Comparison of ENCODE assay signal across 22 cellular contexts in genomic region chr20:10303852-10304251, GRCh38.
DNase-seq lines count a peak whose midpoint lies in the region; ATAC-seq, FAIRE-seq and TF ChIP-seq lines count a peak whose summit lies in the region.
"Had no signal": no experiment of that assay in that cellular context is flagged by ENCODE, and none has a peak within 500 bp of the region (broad histone marks: within the 10 kb centered on the region; RNA-seq: fewer than 3 reads in every experiment).

No MANE protein-coding gene starts in this region.

- POLR2A ChIA-PET in A549 (lab: Yijun Ruan, JAX): interaction anchor here (0.7 to 1.6 kb wide), 2 partner anchors 49 to 131 kb away, joined by 3 to 7 read pairs; partner anchors contain the start of genes MKKS and SLX4IP
- POLR2A ChIA-PET in IMR-90 (lab: Charles Lee; ENCODE audit: unreplicated experiment): no interaction called here
- POLR2A ChIA-PET in RWPE1 (lab: Yijun Ruan, JAX; ENCODE audit: low non-redundant PET): no interaction called here

- no peak overlapping the region for H3K4me3 Mint-ChIP-seq in astrocyte (ENCODE audit: unreplicated experiment)
- H3K4me3 Mint-ChIP-seq: B cell; CD4-positive, alpha-beta T cell; CD8-positive, alpha-beta T cell had no signal

- H3K27me3 ChIP-seq in IMR-90 (ENCODE audit: control insufficient read depth, insufficient read depth, low read length) (no peaks in the 10 kb centered on the region; the same call in 1 of the 2 replicates), astrocyte (ENCODE audit: insufficient read depth, low read length) (peaks cover 6% of the 10 kb centered on the region), vagina (no peaks in the 10 kb centered on the region)
- H3K27me3 ChIP-seq: BLaER1 treated with 17β-estradiol and CSF1 and Interleukin-3, amounts not matched to agents 10 nM and 100 nM had no signal

- no peak overlapping the region for H3K27ac Mint-ChIP-seq in astrocyte (ENCODE audit: unreplicated experiment)
- H3K27ac Mint-ChIP-seq: B cell; CD4-positive, alpha-beta T cell; CD8-positive, alpha-beta T cell had no signal

- FAIRE-seq in A549 (lab: Jason Lieb, UNC): peak; percentile 13
- peak; percentile 5 for FAIRE-seq in astrocyte (lab: Jason Lieb, UNC)
- FAIRE-seq: A204.1, D721Med, G401.6, GM12891, GM19239 had no signal

- H2AFZ ChIP-seq in IMR-90 (replicated peaks; ENCODE audit: low read length, poor library complexity) (no peak overlapping the region), astrocyte (ENCODE audit: low read depth, low read length) (no peak overlapping the region)

- no peak for TF ChIP-seq RAD21 in A549 (conservative IDR thresholded peaks at IDR 0.05 in 1 of 2, IDR thresholded peaks at IDR 0.05 in 1 of 2)
- no peak for TF ChIP-seq RAD21 in IMR-90 (IDR thresholded peaks at IDR 0.05; ENCODE audit: low read length)

- no peaks in the 10 kb centered on the region for H3K9me3 Mint-ChIP-seq in astrocyte (ENCODE audit: unreplicated experiment)
- H3K9me3 Mint-ChIP-seq: CD4-positive, alpha-beta T cell; CD8-positive, alpha-beta T cell had no signal

- H2BK120ac ChIP-seq in IMR-90 (ENCODE audit: low read depth, low read length): no peak overlapping the region; the same call in 1 of the 2 replicates

- H2BK15ac ChIP-seq in IMR-90 (ENCODE audit: low read depth, low read length): no peak overlapping the region

- H3K27me3 Mint-ChIP-seq in astrocyte (ENCODE audit: low read depth, unreplicated experiment): no peaks in the 10 kb centered on the region

- TF ChIP-seq CTCF in A549 (IDR thresholded peaks at IDR 0.05) (no peak), IMR-90 (conservative IDR thresholded peaks at IDR 0.05; ENCODE audit: low read depth, low read length) (no peak), astrocyte (IDR thresholded peaks at IDR 0.05; ENCODE audit: insufficient read depth, low read depth, low read length) (no peak), RWPE1 (conservative IDR thresholded peaks at IDR 0.05; ENCODE audit: low read depth) (no peak), vagina (IDR thresholded peaks at IDR 0.05) (no peak)

- no TSS peak for BruUV-seq in IMR-90 (replicated peaks; lab: Mats Ljungman, UMichigan)

- WGBS in A549 (ENCODE audit: missing lambda C conversion rate): 39% methylated on average over 3 of the region's 3 CpGs
- no CpG with 5 or more reads among the region's 3 CpGs for WGBS in IMR-90 (ENCODE audit: extremely low coverage in 2 of 2, insufficient read length in 1 of 2), 2 experiments

- CTCF ChIA-PET in A549 (lab: Yijun Ruan, JAX): interaction anchor here (0.9 kb wide), 1 partner anchor 123 kb away, joined by 3 read pairs; no protein-coding TSS in a partner anchor
- CTCF ChIA-PET in IMR-90 (lab: Yijun Ruan, JAX): no interaction called here
- CTCF ChIA-PET in RWPE1 (lab: Yijun Ruan, JAX): no interaction called here

- no peak overlapping the region for H3K56ac ChIP-seq in IMR-90 (ENCODE audit: extremely low read depth, insufficient read depth, low read length)

- H3K18ac ChIP-seq in IMR-90 (ENCODE audit: low read depth, low read length): no peak overlapping the region

- H4K20me1 ChIP-seq in IMR-90 (ENCODE audit: insufficient read depth, low read length) (no peaks in the 10 kb centered on the region), astrocyte (ENCODE audit: insufficient read depth, low read length) (no peaks in the 10 kb centered on the region)
- H4K20me1 ChIP-seq: BLaER1 treated with 17β-estradiol and CSF1 and Interleukin-3, amounts not matched to agents 10 nM and 100 nM had no signal

- H3K4me1 ChIP-seq in A549 (peaks cover 64% of the 10 kb centered on the region), IMR-90 (ENCODE audit: control insufficient read depth, insufficient read depth, low read length) (peaks cover 19% of the 10 kb centered on the region), astrocyte (ENCODE audit: insufficient read depth, low read length) (peaks cover 29% of the 10 kb centered on the region), vagina (no peaks in the 10 kb centered on the region)
- H3K4me1 ChIP-seq: Caco-2 had no signal

- H3K4me3 ChIP-seq in A549: no peak overlapping the region
- H3K4me3 ChIP-seq in IMR-90 (ENCODE audit: insufficient read depth, low read depth, low read length): no peak overlapping the region
- H3K4me3 ChIP-seq in astrocyte (ENCODE audit: insufficient read depth, low read depth, low read length): no peak overlapping the region
- H3K4me3 ChIP-seq in vagina: no peak overlapping the region
- H3K4me3 ChIP-seq: BLaER1 treated with 17β-estradiol and CSF1 and Interleukin-3, amounts not matched to agents 10 nM and 100 nM had no signal

- dilution Hi-C loops in IMR-90 (cut with HindIII; ENCODE audit: low sequenced_read_pairs, unreplicated experiment): no loop called here

- TF ChIP-seq POLR2A in A549 (IDR thresholded peaks at IDR 0.05; ENCODE audit: low read length) (no peak), IMR-90 (IDR thresholded peaks at IDR 0.05; ENCODE audit: low read depth, low read length) (no peak), vagina (IDR thresholded peaks at IDR 0.05) (no peak)

- peaks cover 10% of the 10 kb centered on the region for H3K9me1 ChIP-seq in IMR-90 (ENCODE audit: insufficient read depth, low read length)

- H3K9ac ChIP-seq in IMR-90 (ENCODE audit: low read depth, low read length) (no peak overlapping the region), astrocyte (ENCODE audit: low read length) (no peak overlapping the region)
- H3K9ac ChIP-seq: BLaER1 treated with 17β-estradiol and CSF1 and Interleukin-3, amounts not matched to agents 10 nM and 100 nM had no signal

- no peaks in the 10 kb centered on the region for H3K79me1 ChIP-seq in IMR-90 (ENCODE audit: low read depth in 1 of 2, low read length in 2 of 2)

- H2BK20ac ChIP-seq in IMR-90 (ENCODE audit: low read depth, low read length): 0 out of 2 replicates have a peak overlapping the region, but pooled peaks have one; percentile 51

- H3K9me3 ChIP-seq in A549 (no peaks in the 10 kb centered on the region), IMR-90 (ENCODE audit: control insufficient read depth, insufficient read depth, low read length) (no peaks in the 10 kb centered on the region), astrocyte (ENCODE audit: insufficient read depth, low read depth, low read length) (no peaks in the 10 kb centered on the region), vagina (no peaks in the 10 kb centered on the region)
- H3K9me3 ChIP-seq: Caco-2 had no signal

- intact Hi-C loops in IMR-90 (cut with micrococcal nuclease) (no loop called here), vagina (cut with DNase I) (no loop called here)

- H3K36me3 Mint-ChIP-seq in astrocyte (ENCODE audit: low read depth, unreplicated experiment): peaks cover 4% of the 10 kb centered on the region
- H3K36me3 Mint-ChIP-seq: CD8-positive, alpha-beta T cell had no signal

- H3K4me2 ChIP-seq in A549 (peak overlapping the region; percentile 56), IMR-90 (ENCODE audit: low read depth, low read length) (no peak overlapping the region), astrocyte (ENCODE audit: low read length) (no peak overlapping the region)
- H3K4me2 ChIP-seq: BLaER1 treated with 17β-estradiol and CSF1 and Interleukin-3, amounts not matched to agents 10 nM and 100 nM had no signal

- H4K91ac ChIP-seq in IMR-90 (ENCODE audit: insufficient read depth, low read depth, low read length): no peak overlapping the region

- H3K23ac ChIP-seq in IMR-90 (ENCODE audit: low read depth, low read length): no peak overlapping the region

- H3K4ac ChIP-seq in IMR-90 (ENCODE audit: low read depth, low read length): no peak overlapping the region

- H3K4me1 Mint-ChIP-seq in astrocyte (ENCODE audit: low read depth, unreplicated experiment): peaks cover 19% of the 10 kb centered on the region
- H3K4me1 Mint-ChIP-seq: B cell had no signal

- ATAC-seq in A549 (no peak; a peak in 1 of 6 replicates), IMR-90 (ENCODE audit: low read depth) (no peak)
- ATAC-seq: CD8-positive, alpha-beta T cell had no signal

- in situ Hi-C loops in IMR-90 (cut with MboI; ENCODE audit: low sequenced_read_pairs): no loop called here

- no peak overlapping the region for H2BK5ac ChIP-seq in IMR-90 (ENCODE audit: low read depth, low read length, poor library complexity, severe bottlenecking)

- no peak for TF ChIP-seq EP300 in A549 (IDR thresholded peaks at IDR 0.05)

- DNase-seq in A549 (ENCODE audit: low read depth in 1 of 2, low spot score in 1 of 2) (no peak), IMR-90 (no peak), astrocyte (ENCODE audit: low read depth) (no peak), NCI-H146 (lab: John Stamatoyannopoulos, UW) (no peak), RWPE1 (ENCODE audit: low spot score) (no peak), vagina (ENCODE audit: extremely low spot score in 2 of 2) (no peak)
- DNase-seq: 8988T; AML-193; Caco-2; Calu3; CD4-positive, alpha-beta T cell; CD8-positive, alpha-beta T cell; DMS79 treated with DMSO at 0.1 percent for 48 hours; GF-D8 had no signal

- H4K5ac ChIP-seq in IMR-90 (ENCODE audit: low read depth, low read length): no peak overlapping the region; the same call in 1 of the 2 replicates

- H2AK5ac ChIP-seq in IMR-90 (ENCODE audit: low read depth, low read length): no peak overlapping the region

- 0 out of 2 replicates have a peak overlapping the region, but pooled peaks have one; percentile 31 for H3K14ac ChIP-seq in IMR-90 (replicated peaks; ENCODE audit: low read depth, low read length)

- no peak overlapping the region for H4K8ac ChIP-seq in IMR-90 (ENCODE audit: low read depth in 2 of 2, low read length in 2 of 2)

- H2AK9ac ChIP-seq in IMR-90 (replicated peaks; ENCODE audit: low read depth, low read length, poor library complexity): no peak overlapping the region

- no peaks in the 10 kb centered on the region for H3K79me2 ChIP-seq in astrocyte (ENCODE audit: insufficient read depth, low read length)

- H3K36me3 ChIP-seq in IMR-90 (ENCODE audit: control insufficient read depth, insufficient read depth, low read length): peaks cover 3% of the 10 kb centered on the region
- H3K36me3 ChIP-seq in astrocyte (ENCODE audit: insufficient read depth, low read length): no peaks in the 10 kb centered on the region
- H3K36me3 ChIP-seq in vagina: no peaks in the 10 kb centered on the region
- H3K36me3 ChIP-seq: BLaER1 treated with 17β-estradiol and CSF1 and Interleukin-3, amounts not matched to agents 10 nM and 100 nM had no signal

- H3K27ac ChIP-seq in A549: peak overlapping the region; percentile 76 to 79
- H3K27ac ChIP-seq in IMR-90 (ENCODE audit: insufficient read depth, low read length): no peak overlapping the region
- H3K27ac ChIP-seq in astrocyte (ENCODE audit: low read depth, low read length): no peak overlapping the region
- H3K27ac ChIP-seq in RWPE1: no peak overlapping the region
- no peak overlapping the region for H3K27ac ChIP-seq in vagina
- H3K27ac ChIP-seq: BLaER1 treated with 17β-estradiol and CSF1 and Interleukin-3, amounts not matched to agents 10 nM and 100 nM; C4-2B had no signal

TF ChIP-seq in A549, 52 proteins besides CTCF, POLR2A, EP300 and RAD21 (continues in another document):
- TF ChIP-seq MYC (IDR thresholded peaks at IDR 0.05; ENCODE audit: borderline replicate concordance, low read length) (no peak), CHD2 (IDR thresholded peaks at IDR 0.05; ENCODE audit: low read length, partially characterized antibody) (no peak), POLR2AphosphoS2 (conservative IDR thresholded peaks at IDR 0.05; ENCODE audit: low read length) (no peak)

TF ChIP-seq in IMR-90, 13 proteins besides CTCF, POLR2A, EP300 and RAD21 (continues in another document):
- no peak for TF ChIP-seq CHD1 (IDR thresholded peaks at IDR 0.05; ENCODE audit: low read depth, low read length)
- TF ChIP-seq RFX5 (IDR thresholded peaks at IDR 0.05; ENCODE audit: low read depth, low read length): no peak
- no peak for TF ChIP-seq MAFK (IDR thresholded peaks at IDR 0.05; ENCODE audit: low read depth, low read length)

Comparison
In these comparisons a context has a peak if more than half of its experiments do, and no peak if none do; other contexts are left out.
1. H3K27ac ChIP-seq: peak in A549 (2 of 2); none in IMR-90 (single experiment), astrocyte (single experiment), RWPE1 (single experiment) and vagina (single experiment).